12 cellular contexts compared by ENCODE assay signal in the genomic region with DNA sequence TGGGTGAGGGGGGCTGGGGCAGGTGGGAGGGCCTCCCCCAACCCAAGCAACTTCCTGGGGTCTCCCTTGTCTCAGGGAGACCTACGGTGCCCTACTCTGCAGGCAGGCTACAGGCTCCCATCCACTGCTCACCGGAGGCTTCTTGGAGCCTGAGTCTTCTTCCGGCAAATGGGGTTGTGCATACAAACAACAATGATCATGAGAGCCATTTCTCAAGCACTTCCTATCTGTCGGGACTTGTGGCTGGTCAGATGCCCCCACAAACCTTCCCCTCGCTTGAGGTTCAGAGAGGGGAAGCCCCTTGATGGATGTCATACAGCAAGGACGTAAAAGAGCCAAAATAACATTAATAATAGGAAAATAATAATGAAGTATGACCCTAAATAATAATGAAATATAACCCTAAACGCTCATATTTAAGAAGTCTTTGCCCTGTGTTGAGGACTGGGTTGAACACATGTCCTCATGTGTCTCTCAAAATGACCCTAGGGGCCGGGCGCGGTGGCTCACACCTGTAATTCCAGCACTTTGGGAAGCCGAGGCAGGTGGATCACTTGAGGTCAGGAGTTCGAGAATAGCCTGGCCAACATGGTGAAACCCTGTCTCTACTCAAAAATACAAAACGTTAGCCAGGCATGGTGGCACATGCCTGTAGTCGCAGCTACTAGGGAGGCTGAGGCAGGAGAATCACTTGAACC. TPM values are rescaled to one million over a fixed set of nuclear protein-coding genes. Genes with fewer than 3 reads are reported as not detected.
DNase-seq lines count a peak whose midpoint lies in the region; ATAC-seq, FAIRE-seq and TF ChIP-seq lines count a peak whose summit lies in the region.
"Had no signal": no experiment of that assay in that cellular context is flagged by ENCODE, and none has a peak within 500 bp of the region (broad histone marks: within the 10 kb centered on the region; RNA-seq: fewer than 3 reads in every experiment).

No MANE protein-coding gene starts in this region.

- ATAC-seq in naive B cell (ENCODE audit: low read depth in 2 of 2): no peak
- no peak for ATAC-seq in GM19452 (IDR thresholded peaks at IDR 0.05; ENCODE audit: unreplicated experiment)
- ATAC-seq in HG03280 (IDR thresholded peaks at IDR 0.05; ENCODE audit: unreplicated experiment): no peak

- H3K27ac ChIP-seq in BLaER1: no peak overlapping the region
- no peak overlapping the region for H3K27ac ChIP-seq in thyroid gland

- no peaks in the 10 kb centered on the region for H3K27me3 Mint-ChIP-seq in activated T-helper 1 cell treated with anti-CD3 and anti-CD28 coated beads, Interleukin-12 subunit alpha, Interleukin-12 subunit beta, Interleukin-2, Interleukin-4 antibody, amounts not matched to agents 30 ng/mL and 10 ng/mL and 1 ng/mL, durations not matched to agents 14 hours and 24 hours and 36 hours (ENCODE audit: insufficient read depth)
- H3K27me3 Mint-ChIP-seq in naive B cell: no peaks in the 10 kb centered on the region

- no peaks in the 10 kb centered on the region for H3K36me3 ChIP-seq in BLaER1
- H3K36me3 ChIP-seq in thyroid gland: no peaks in the 10 kb centered on the region

- H3K9ac ChIP-seq in BLaER1: no peak overlapping the region

- peaks cover 29% of the 10 kb centered on the region for H3K36me3 Mint-ChIP-seq in activated T-helper 1 cell treated with anti-CD3 and anti-CD28 coated beads, Interleukin-12 subunit alpha, Interleukin-12 subunit beta, Interleukin-2, Interleukin-4 antibody, amounts not matched to agents 30 ng/mL and 10 ng/mL and 1 ng/mL, durations not matched to agents 14 hours and 24 hours and 36 hours (ENCODE audit: low read depth)
- H3K36me3 Mint-ChIP-seq in naive B cell: peaks cover 18 to 49% of the 10 kb centered on the region in 2 donors

- H3K27me3 ChIP-seq in BLaER1: 0 out of 2 replicates have a peak, but pooled peaks cover 2% of the 10 kb centered on the region
- no peaks in the 10 kb centered on the region for H3K27me3 ChIP-seq in thyroid gland

- peak overlapping the region; percentile 51; the same call in 1 of the 2 replicates for H3K4me3 ChIP-seq in BLaER1
- no peak overlapping the region for H3K4me3 ChIP-seq in thyroid gland (replicated peaks in 1 of 3)

- peak; percentile 74 for FAIRE-seq in GM12892 (lab: Jason Lieb, UNC)

- TF ChIP-seq POLR2A in GM12892 (IDR thresholded peaks at IDR 0.05; ENCODE audit: low read depth, low read length) (no peak; the same call in 1 of the 2 replicates), thyroid gland (IDR thresholded peaks at IDR 0.05) (no peak)

- peak overlapping the region; percentile 88 for H3K4me2 ChIP-seq in BLaER1

- peaks cover 72% of the 10 kb centered on the region for H3K4me1 Mint-ChIP-seq in activated T-helper 1 cell treated with anti-CD3 and anti-CD28 coated beads, Interleukin-12 subunit alpha, Interleukin-12 subunit beta, Interleukin-2, Interleukin-4 antibody, amounts not matched to agents 30 ng/mL and 10 ng/mL and 1 ng/mL, durations not matched to agents 14 hours and 24 hours and 36 hours (ENCODE audit: low read depth)
- peaks cover 71 to 89% (median 78%) of the 10 kb centered on the region in 3 donors for H3K4me1 Mint-ChIP-seq in naive B cell

- H3K9me3 Mint-ChIP-seq in activated T-helper 1 cell treated with anti-CD3 and anti-CD28 coated beads, Interleukin-12 subunit alpha, Interleukin-12 subunit beta, Interleukin-2, Interleukin-4 antibody, amounts not matched to agents 30 ng/mL and 10 ng/mL and 1 ng/mL, durations not matched to agents 14 hours and 24 hours and 36 hours: no peaks in the 10 kb centered on the region
- H3K9me3 Mint-ChIP-seq in naive B cell: peaks cover 0 to 11% (median 6%) of the 10 kb centered on the region in 7 donors

- peak overlapping the region; percentile 99 for H3K27ac Mint-ChIP-seq in activated T-helper 1 cell treated with anti-CD3 and anti-CD28 coated beads, Interleukin-12 subunit alpha, Interleukin-12 subunit beta, Interleukin-2, Interleukin-4 antibody, amounts not matched to agents 30 ng/mL and 10 ng/mL and 1 ng/mL, durations not matched to agents 14 hours and 24 hours and 36 hours
- H3K27ac Mint-ChIP-seq in naive B cell: peak overlapping the region; percentile 98 to 100 (median 99)

- DNase-seq in GM12892 (ENCODE audit: insufficient read length) (no peak), naive B cell (no peak), NCI-H2227 (lab: John Stamatoyannopoulos, UW; ENCODE audit: unreplicated experiment) (no peak), thyroid gland (no peak)
- DNase-seq in activated T-helper 1 cell treated with anti-CD3 and anti-CD28 coated beads, Interleukin-12 subunit alpha, Interleukin-12 subunit beta, Interleukin-2, Interleukin-4 antibody, amounts not matched to agents 30 ng/mL and 10 ng/mL and 1 ng/mL, durations not matched to agents 14 hours and 24 hours and 36 hours (ENCODE audit: low spot score): no peak
- DNase-seq: anterior cingulate cortex, foreskin fibroblast, NCI-H1105 treated with DMSO at 0.1 percent for 48 hours had no signal

- intact Hi-C loops in activated T-helper 1 cell treated with anti-CD3 and anti-CD28 coated beads, Interleukin-12 subunit alpha, Interleukin-12 subunit beta, Interleukin-2, Interleukin-4 antibody, amounts not matched to agents 30 ng/mL and 10 ng/mL and 1 ng/mL, durations not matched to agents 14 hours and 24 hours and 36 hours (cut with micrococcal nuclease): loop anchor here (1.0 to 2.0 kb wide), 3 partner anchors 27 to 135 kb away; partner anchors contain the start of gene DKKL1
- intact Hi-C loops in thyroid gland (cut with DNase I): no loop called here

- peak overlapping the region; percentile 96 for H3K4me3 Mint-ChIP-seq in activated T-helper 1 cell treated with anti-CD3 and anti-CD28 coated beads, Interleukin-12 subunit alpha, Interleukin-12 subunit beta, Interleukin-2, Interleukin-4 antibody, amounts not matched to agents 30 ng/mL and 10 ng/mL and 1 ng/mL, durations not matched to agents 14 hours and 24 hours and 36 hours
- peak overlapping the region; percentile 86 to 100 (median 100) for H3K4me3 Mint-ChIP-seq in naive B cell

- peaks cover 12% of the 10 kb centered on the region for H4K20me1 ChIP-seq in BLaER1

- peaks cover 78% of the 10 kb centered on the region for H3K4me1 ChIP-seq in BLaER1
- H3K4me1 ChIP-seq in thyroid gland: peaks cover 19 to 20% of the 10 kb centered on the region in 2 donors

- no peaks in the 10 kb centered on the region; the same call in 1 of the 2 replicates for H3K9me3 ChIP-seq in BLaER1
- H3K9me3 ChIP-seq in thyroid gland: no peaks in the 10 kb centered on the region

- 84 to 85% methylated on average over 13 to 14 of the region's 14 CpGs for WGBS in thyroid gland, 2 donors

- no peak for TF ChIP-seq CTCF in thyroid gland (IDR thresholded peaks at IDR 0.05)

RNA-seq across cellular contexts. Expression of gene CD37, which starts 0.7 kb away (rescaled TPM):
- polyA plus RNA-seq in GM12892 (2012; ENCODE audit: missing spikeins): 159 TPM
- total RNA-seq in activated T-helper 1 cell treated with anti-CD3 and anti-CD28 coated beads, Interleukin-12 subunit alpha, Interleukin-12 subunit beta, Interleukin-2, Interleukin-4 antibody, amounts not matched to agents 30 ng/mL and 10 ng/mL and 1 ng/mL, durations not matched to agents 14 hours and 24 hours and 36 hours: 129 and 138 TPM in 2 replicates
- 1,000 to 10,000 TPM in 1 of 6 donors, 100 to 1,000 TPM in 5; 672 to 1,032 (median 882) TPM for polyA plus RNA-seq in naive B cell (ENCODE audit: low read depth in 6 of 6)
- total RNA-seq in thyroid gland: 1 to 10 TPM; 2.1 to 9.7 (median 5.4) TPM

RNA-seq across cellular contexts. Expression of gene SLC6A16, which starts 10.9 kb away (rescaled TPM):
- polyA plus RNA-seq in GM12892 (2012; ENCODE audit: missing spikeins): 1.8 TPM
- total RNA-seq in activated T-helper 1 cell treated with anti-CD3 and anti-CD28 coated beads, Interleukin-12 subunit alpha, Interleukin-12 subunit beta, Interleukin-2, Interleukin-4 antibody, amounts not matched to agents 30 ng/mL and 10 ng/mL and 1 ng/mL, durations not matched to agents 14 hours and 24 hours and 36 hours: 0.44 and 1.5 TPM in 2 replicates
- 10 to 100 TPM in 1 of 6 donors, 1 to 10 TPM in 5; 5.8 to 17.4 (median 8.4) TPM for polyA plus RNA-seq in naive B cell (ENCODE audit: low read depth in 6 of 6)
- total RNA-seq in thyroid gland: 1 to 10 TPM in 2 of 4 donors, under 1 TPM in 2; 0.24 to 7.8 (median 1.4) TPM

RNA-seq across cellular contexts. Expression of gene TEAD2, which starts 26.3 kb away (rescaled TPM):
- 0.91 TPM for polyA plus RNA-seq in GM12892 (2012; ENCODE audit: missing spikeins)
- total RNA-seq in activated T-helper 1 cell treated with anti-CD3 and anti-CD28 coated beads, Interleukin-12 subunit alpha, Interleukin-12 subunit beta, Interleukin-2, Interleukin-4 antibody, amounts not matched to agents 30 ng/mL and 10 ng/mL and 1 ng/mL, durations not matched to agents 14 hours and 24 hours and 36 hours: not detected in 2 replicates
- polyA plus RNA-seq in naive B cell (ENCODE audit: low read depth in 6 of 6): 1 to 10 TPM in 5 of 6 donors, under 1 TPM in 1; 0.80 to 5.4 (median 3.0) TPM
- 10 to 100 TPM in 3 of 4 donors, 1 to 10 TPM in 1; 6.9 to 19.5 (median 13.7) TPM for total RNA-seq in thyroid gland

RNA-seq across cellular contexts. Expression of gene DKKL1, which starts 27.7 kb away (rescaled TPM):
- polyA plus RNA-seq in GM12892 (2012; ENCODE audit: missing spikeins): not detected
- not detected in 2 replicates for total RNA-seq in activated T-helper 1 cell treated with anti-CD3 and anti-CD28 coated beads, Interleukin-12 subunit alpha, Interleukin-12 subunit beta, Interleukin-2, Interleukin-4 antibody, amounts not matched to agents 30 ng/mL and 10 ng/mL and 1 ng/mL, durations not matched to agents 14 hours and 24 hours and 36 hours
- polyA plus RNA-seq in naive B cell (ENCODE audit: low read depth in 6 of 6): 1 to 10 TPM in 1 of 6 donors, under 1 TPM in 2, not detected in 3; 0.55 to 2.8 (median 0.82) TPM
- total RNA-seq in thyroid gland: 1 to 10 TPM in 1 of 4 donors, not detected in 3; 1.3 TPM
- total RNA-seq: mucosa of gallbladder had no signal

RNA-seq across cellular contexts. Expression of gene KASH5, which starts 52.1 kb away (rescaled TPM):
- polyA plus RNA-seq in GM12892 (2012; ENCODE audit: missing spikeins): not detected
- total RNA-seq in activated T-helper 1 cell treated with anti-CD3 and anti-CD28 coated beads, Interleukin-12 subunit alpha, Interleukin-12 subunit beta, Interleukin-2, Interleukin-4 antibody, amounts not matched to agents 30 ng/mL and 10 ng/mL and 1 ng/mL, durations not matched to agents 14 hours and 24 hours and 36 hours: 0.15 TPM in 1 of 2 replicates, not detected in the other
- not detected for polyA plus RNA-seq in naive B cell (ENCODE audit: low read depth in 6 of 6)
- total RNA-seq in thyroid gland: 1 to 10 TPM in 1 of 4 donors, not detected in 3; 1.3 TPM
- total RNA-seq: mucosa of gallbladder had no signal

Comparison
In these comparisons a context has a peak if more than half of its experiments do, and no peak if none do; other contexts are left out.
1. RNA of gene CD37, which starts 0.7 kb away (total RNA-seq): 129 to 138 TPM in activated T-helper 1 cell treated with anti-CD3 and anti-CD28 coated beads, Interleukin-12 subunit alpha, Interleukin-12 subunit beta, Interleukin-2, Interleukin-4 antibody, amounts not matched to agents 30 ng/mL and 10 ng/mL and 1 ng/mL, durations not matched to agents 14 hours and 24 hours and 36 hours; 2.1 to 9.7 TPM in thyroid gland; every median in the first group is over 10 times any median in the second.